Comparison of ENCODE assay signal across 12 cellular contexts in the genomic region with DNA sequence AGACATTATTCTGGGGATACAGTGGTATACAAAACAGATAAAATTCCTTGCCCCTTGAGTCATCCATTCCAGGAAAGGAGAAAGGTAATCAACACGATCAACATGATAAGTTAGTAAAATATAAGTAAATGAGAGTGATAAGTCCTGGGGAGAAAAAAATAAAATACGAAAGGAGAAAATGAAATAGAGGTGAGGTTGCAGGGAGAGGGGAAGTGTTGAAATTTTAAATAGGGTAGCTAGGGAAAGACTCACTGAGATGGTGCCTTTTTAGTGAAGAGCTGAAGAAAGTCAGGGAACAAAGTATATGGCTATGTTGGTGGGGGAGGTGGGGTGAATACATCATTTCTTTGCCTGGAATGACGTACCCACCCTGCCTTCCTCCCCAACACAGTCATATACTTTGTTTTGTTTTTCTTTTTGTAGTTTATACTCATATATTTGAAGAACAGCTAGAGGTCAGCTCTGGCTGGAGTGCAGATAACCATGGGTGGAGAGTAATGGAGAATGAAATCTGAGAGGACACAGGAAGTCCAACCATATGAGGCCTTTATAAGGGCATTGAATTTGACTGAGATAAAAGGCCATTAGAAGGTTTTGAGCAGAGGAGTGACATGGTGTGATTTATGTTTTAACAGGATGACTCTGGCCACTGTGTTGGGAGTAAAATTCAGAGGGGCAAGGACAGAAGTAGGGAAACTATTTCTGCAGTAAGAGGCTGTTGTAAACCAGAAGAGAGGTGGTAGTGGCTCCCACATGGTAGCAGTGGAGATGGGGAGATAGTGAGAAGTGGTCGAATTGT. TPM values are rescaled to one million over a fixed set of nuclear protein-coding genes. Genes with fewer than 3 reads are reported as not detected.
DNase-seq lines count a peak whose midpoint lies in the region; ATAC-seq, FAIRE-seq and TF ChIP-seq lines count a peak whose summit lies in the region.
"Had no signal": no experiment of that assay in that cellular context is flagged by ENCODE, and none has a peak within 500 bp of the region (broad histone marks: within the 10 kb centered on the region; RNA-seq: fewer than 3 reads in every experiment).

No MANE protein-coding gene starts in this region.

- H3K14ac ChIP-seq in trophoblast cell (ENCODE audit: low read length): no peak overlapping the region

- dilution Hi-C loops in endothelial cell of umbilical vein (cut with MboI; ENCODE audit: extremely low pct_ligation_motif_present, low sequenced_read_pairs): no loop called here

- TF ChIP-seq POLR2A in endothelial cell of umbilical vein (IDR thresholded peaks at IDR 0.05; ENCODE audit: low read depth, low read length): no peak

- peak overlapping the region; percentile 24 for H2BK12ac ChIP-seq in trophoblast cell (ENCODE audit: low read length)

- no TSS peak for BruUV-seq in endothelial cell of umbilical vein (replicated peaks; lab: Mats Ljungman, UMichigan)

- H4K8ac ChIP-seq in trophoblast cell (ENCODE audit: low read depth, low read length): no peak overlapping the region

- no peak for TF ChIP-seq CTCF in endothelial cell of umbilical vein (IDR thresholded peaks at IDR 0.05; ENCODE audit: extremely low read depth in 1 of 2, insufficient read depth in 1 of 2, low read depth in 1 of 2, low read length in 2 of 2)
- TF ChIP-seq CTCF in dorsolateral prefrontal cortex (IDR thresholded peaks at IDR 0.05 in 54 of 56, conservative IDR thresholded peaks at IDR 0.05 in 2 of 56; ENCODE audit: low read depth in 1 of 56, partially characterized antibody in 56 of 56): no peak

- H3K79me2 ChIP-seq in endothelial cell of umbilical vein (ENCODE audit: control insufficient read depth, insufficient read depth, low read length) (peaks cover 9% of the 10 kb centered on the region), trophoblast cell (ENCODE audit: control insufficient read depth, insufficient read depth, low read length, poor library complexity) (peaks cover 1% of the 10 kb centered on the region)

- peak overlapping the region; percentile 88 for H3K4me2 ChIP-seq in endothelial cell of umbilical vein (ENCODE audit: insufficient read depth, low read length)
- H3K4me2 ChIP-seq in trophoblast cell (ENCODE audit: low read length): no peak overlapping the region

- H4K91ac ChIP-seq in trophoblast cell (ENCODE audit: low read depth, low read length): no peak overlapping the region

- no peak overlapping the region for H2BK120ac ChIP-seq in trophoblast cell (ENCODE audit: insufficient read depth, low read length, poor library complexity)

- H3K9ac ChIP-seq in endothelial cell of umbilical vein (replicated peaks; ENCODE audit: extremely low read depth, insufficient read depth, low read length) (peak overlapping the region; percentile 83), trophoblast cell (ENCODE audit: low read length) (no peak overlapping the region)

- H3K4me3 ChIP-seq in SJSA1: no peak overlapping the region
- H3K4me3 ChIP-seq in endothelial cell of umbilical vein (replicated peaks in 1 of 3; ENCODE audit: insufficient read depth in 1 of 3, low read depth in 1 of 3, low read length in 3 of 3): peak overlapping the region in 1 of 3 experiments; percentile 40
- H3K4me3 ChIP-seq in trophoblast cell (ENCODE audit: low read depth, low read length): no peak overlapping the region
- no peak overlapping the region for H3K4me3 ChIP-seq in dorsolateral prefrontal cortex
- H3K4me3 ChIP-seq: ovary, upper lobe of left lung had no signal

- no peak overlapping the region for H4K12ac ChIP-seq in trophoblast cell (ENCODE audit: low read depth, low read length)

- peak overlapping the region; percentile 26 for H2AFZ ChIP-seq in endothelial cell of umbilical vein (ENCODE audit: low read depth, low read length)
- no peak overlapping the region for H2AFZ ChIP-seq in trophoblast cell (ENCODE audit: insufficient read depth, low read length, poor library complexity)

- no peak overlapping the region for H3K18ac ChIP-seq in trophoblast cell (ENCODE audit: low read length)

- H3K79me1 ChIP-seq in trophoblast cell (ENCODE audit: low read length): peaks cover 9% of the 10 kb centered on the region

- H3K4me1 ChIP-seq in SJSA1 (replicated peaks) (peaks cover 27% of the 10 kb centered on the region), endothelial cell of umbilical vein (ENCODE audit: control insufficient read depth, extremely low read depth, insufficient read depth, low read length) (peaks cover 54% of the 10 kb centered on the region), trophoblast cell (ENCODE audit: control insufficient read depth in 1 of 2, insufficient read depth in 2 of 2, low read length in 2 of 2) (peaks cover 12 to 19% of the 10 kb centered on the region in 2 experiments)

- H3K27ac ChIP-seq in SJSA1: peak overlapping the region; percentile 13
- H3K27ac ChIP-seq in endothelial cell of umbilical vein (ENCODE audit: insufficient read depth, low read depth, low read length): peak overlapping the region; percentile 75
- H3K27ac ChIP-seq in trophoblast cell (ENCODE audit: low read depth, low read length): peak overlapping the region; percentile 81
- no peak overlapping the region for H3K27ac ChIP-seq in dorsolateral prefrontal cortex
- H3K27ac ChIP-seq: ovary, upper lobe of left lung had no signal

- WGBS in trophoblast cell (ENCODE audit: extremely low coverage, insufficient coverage, insufficient read length): 100% methylated on average over 1 of the region's 4 CpGs

- no peaks in the 10 kb centered on the region for H4K20me1 ChIP-seq in endothelial cell of umbilical vein (replicated peaks; ENCODE audit: control insufficient read depth, extremely low read depth, insufficient read depth, low read length)

- H3K36me3 ChIP-seq in SJSA1: peaks cover 4% of the 10 kb centered on the region; the same call in 1 of the 2 replicates
- H3K36me3 ChIP-seq in endothelial cell of umbilical vein (ENCODE audit: control insufficient read depth in 2 of 2, extremely low read depth in 1 of 2, insufficient read depth in 2 of 2, low read length in 2 of 2): no peaks in the 10 kb centered on the region
- H3K36me3 ChIP-seq in trophoblast cell (ENCODE audit: control insufficient read depth in 1 of 2, insufficient read depth in 2 of 2, low read length in 2 of 2): no peaks in the 10 kb centered on the region
- H3K36me3 ChIP-seq: ovary, upper lobe of left lung had no signal

- POLR2A ChIA-PET in endothelial cell of umbilical vein (lab: Charles Lee): interaction anchor here (0.6 kb wide), 1 partner anchor 50 kb away, joined by 3 read pairs; no protein-coding TSS in a partner anchor

- no peak overlapping the region for H2AK5ac ChIP-seq in trophoblast cell (ENCODE audit: low read length)

- ATAC-seq in HG02588 (IDR thresholded peaks at IDR 0.05; ENCODE audit: unreplicated experiment): no peak

- intact Hi-C loops in endothelial cell of umbilical vein (cut with micrococcal nuclease): loop anchor here (1.0 to 2.0 kb wide), 2 partner anchors 10 to 55 kb away; partner anchors contain the start of gene OSBPL9
- intact Hi-C loops in dorsolateral prefrontal cortex (cut with DNase I): no loop called here

- H3K23ac ChIP-seq in trophoblast cell (ENCODE audit: low read length): no peak overlapping the region

- no peak overlapping the region for H2BK5ac ChIP-seq in trophoblast cell (ENCODE audit: low read depth, low read length, poor library complexity)

- H3K27me3 ChIP-seq in SJSA1 (replicated peaks): no peaks in the 10 kb centered on the region
- no peaks in the 10 kb centered on the region for H3K27me3 ChIP-seq in endothelial cell of umbilical vein (ENCODE audit: control insufficient read depth in 2 of 2, insufficient read depth in 2 of 2, low read length in 2 of 2)
- no peaks in the 10 kb centered on the region for H3K27me3 ChIP-seq in trophoblast cell (ENCODE audit: insufficient read depth, low read length)
- no peaks in the 10 kb centered on the region for H3K27me3 ChIP-seq in dorsolateral prefrontal cortex
- H3K27me3 ChIP-seq: ovary, upper lobe of left lung had no signal

- no peaks in the 10 kb centered on the region for H3K9me1 ChIP-seq in endothelial cell of umbilical vein (replicated peaks; ENCODE audit: control insufficient read depth, extremely low read depth, insufficient read depth, low read length)

- DNase-seq in NCI-H2029 treated with DMSO at 0.1 percent for 48 hours (lab: John Stamatoyannopoulos, UW) (peak; percentile 58), NCI-H2029 (lab: John Stamatoyannopoulos, UW) (no peak), SJSA1 (ENCODE audit: low read depth in 1 of 2, low spot score in 2 of 2) (peak; percentile 60 to 67), endothelial cell of umbilical vein (ENCODE audit: low read depth, low spot score) (peak; percentile 95), trophoblast cell (no peak), dorsolateral prefrontal cortex (no peak)
- no peak for DNase-seq in activated CD4-positive, CD25-positive, alpha-beta regulatory T cell (lab: John Stamatoyannopoulos, UW)
- DNase-seq: 8988T, Calu3, ovary, upper lobe of left lung had no signal

- CTCF ChIA-PET in endothelial cell of umbilical vein (lab: Charles Lee): interaction anchor here (0.8 to 2.5 kb wide), 16 partner anchors 10 to 137 kb away, joined by 3 to 14 read pairs (median 4); no protein-coding TSS in a partner anchor

- FAIRE-seq in endothelial cell of umbilical vein (lab: Jason Lieb, UNC): peak; percentile 81

- H3K9me3 ChIP-seq in SJSA1 (replicated peaks) (no peaks in the 10 kb centered on the region), endothelial cell of umbilical vein (replicated peaks; ENCODE audit: control insufficient read depth, insufficient read depth, low read length) (no peaks in the 10 kb centered on the region), trophoblast cell (ENCODE audit: insufficient read depth, low read depth, low read length) (no peaks in the 10 kb centered on the region)
- H3K9me3 ChIP-seq: ovary, upper lobe of left lung had no signal

- peak overlapping the region; percentile 47 for H3K4ac ChIP-seq in trophoblast cell (ENCODE audit: low read depth, low read length)

TF ChIP-seq in endothelial cell of umbilical vein, 7 proteins besides CTCF, POLR2A, EP300 and RAD21 (continues in another document):
- TF ChIP-seq EZH2 (IDR thresholded peaks at IDR 0.05; ENCODE audit: borderline replicate concordance, low read depth, low read length, severe bottlenecking) (no peak), MYC (IDR thresholded peaks at IDR 0.05; ENCODE audit: low read depth, low read length) (no peak), FOS (IDR thresholded peaks at IDR 0.05; ENCODE audit: borderline replicate concordance, insufficient read depth, low read length) (peak; percentile 59)

RNA-seq across cellular contexts. Expression of gene OSBPL9, which starts 54.8 kb away (rescaled TPM):
- 86.3 and 117 TPM in 2 replicates for total RNA-seq in SJSA1 (2014; rRNA removed; shearing (Covaris generic))
- total RNA-seq in endothelial cell of umbilical vein (74.8 and 80.3 TPM in 2 replicates), dorsolateral prefrontal cortex (100 to 1,000 TPM in 1 of 120 experiments, 10 to 100 TPM in 119; 37.0 to 103 (median 54.2) TPM)
- polyA plus RNA-seq in endothelial cell of umbilical vein: 46.2 and 52.5 TPM in 2 replicates
- 55.0 and 58.8 TPM in 2 replicates for polyA plus RNA-seq in endothelial cell of umbilical vein (2011; cell fraction: cytosol; rRNA removed)
- polyA plus RNA-seq in endothelial cell of umbilical vein (2011; cell fraction: nucleus; rRNA removed): 90.8 and 101 TPM in 2 replicates
- polyA plus RNA-seq in endothelial cell of umbilical vein (2012): 47.7 and 64.7 TPM in 2 replicates
- 165 and 179 TPM in 2 replicates for polyA minus RNA-seq in endothelial cell of umbilical vein
- polyA minus RNA-seq in endothelial cell of umbilical vein (2011; cell fraction: cytosol; rRNA and poly(A)+ RNA removed): 50.0 TPM
- polyA minus RNA-seq in endothelial cell of umbilical vein (2011; cell fraction: nucleus; rRNA and poly(A)+ RNA removed): 155 and 206 TPM in 2 replicates
- 187 and 189 TPM in 2 replicates for polyA plus RNA-seq in trophoblast cell (2013)

Comparison
In these comparisons a context has a peak if more than half of its experiments do, and no peak if none do; other contexts are left out.
1. DNase-seq: peak in NCI-H2029 treated with DMSO at 0.1 percent for 48 hours (single experiment), SJSA1 (2 of 2) and endothelial cell of umbilical vein (single experiment); none in NCI-H2029 (single experiment), trophoblast cell (0 of 2), activated CD4-positive, CD25-positive, alpha-beta regulatory T cell (0 of 4) and dorsolateral prefrontal cortex (0 of 10).
2. H3K27ac ChIP-seq: peak in SJSA1 (single experiment), endothelial cell of umbilical vein (single experiment) and trophoblast cell (single experiment); none in dorsolateral prefrontal cortex (0 of 59).